ENCODE assay signal across 1 cellular context in the genomic region with DNA sequence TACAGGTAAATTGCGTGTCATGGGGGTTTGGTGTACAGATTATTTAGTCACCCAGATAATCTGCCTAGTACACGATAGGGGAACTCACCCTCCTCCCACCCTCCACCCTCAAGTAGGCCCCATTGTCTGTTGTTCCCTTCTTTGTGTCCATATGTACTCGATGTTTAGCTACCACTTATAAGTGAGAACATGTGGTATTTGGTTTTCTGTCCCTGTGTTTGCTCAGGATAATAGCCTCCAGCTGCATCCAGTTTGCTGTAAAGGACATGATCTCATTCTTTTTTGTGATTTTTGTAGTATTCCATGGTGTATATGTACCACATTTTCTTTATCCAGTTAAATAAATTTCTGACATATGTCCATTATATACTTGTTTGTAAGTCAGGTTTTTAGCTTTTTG.
TF ChIP-seq lines count a peak whose summit lies in the region.

No MANE protein-coding gene starts in this region.

TF ChIP-seq in K562, 482 proteins besides CTCF, POLR2A, EP300 and RAD21:
- TF ChIP-seq, protein P1, sequence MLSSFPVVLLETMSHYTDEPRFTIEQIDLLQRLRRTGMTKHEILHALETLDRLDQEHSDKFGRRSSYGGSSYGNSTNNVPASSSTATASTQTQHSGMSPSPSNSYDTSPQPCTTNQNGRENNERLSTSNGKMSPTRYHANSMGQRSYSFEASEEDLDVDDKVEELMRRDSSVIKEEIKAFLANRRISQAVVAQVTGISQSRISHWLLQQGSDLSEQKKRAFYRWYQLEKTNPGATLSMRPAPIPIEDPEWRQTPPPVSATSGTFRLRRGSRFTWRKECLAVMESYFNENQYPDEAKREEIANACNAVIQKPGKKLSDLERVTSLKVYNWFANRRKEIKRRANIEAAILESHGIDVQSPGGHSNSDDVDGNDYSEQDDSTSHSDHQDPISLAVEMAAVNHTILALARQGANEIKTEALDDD (IDR thresholded peaks at IDR 0.05), result 0 out of 2 replicates have a peak, but pooled peaks have one; percentile 28
